In the genomic region with DNA sequence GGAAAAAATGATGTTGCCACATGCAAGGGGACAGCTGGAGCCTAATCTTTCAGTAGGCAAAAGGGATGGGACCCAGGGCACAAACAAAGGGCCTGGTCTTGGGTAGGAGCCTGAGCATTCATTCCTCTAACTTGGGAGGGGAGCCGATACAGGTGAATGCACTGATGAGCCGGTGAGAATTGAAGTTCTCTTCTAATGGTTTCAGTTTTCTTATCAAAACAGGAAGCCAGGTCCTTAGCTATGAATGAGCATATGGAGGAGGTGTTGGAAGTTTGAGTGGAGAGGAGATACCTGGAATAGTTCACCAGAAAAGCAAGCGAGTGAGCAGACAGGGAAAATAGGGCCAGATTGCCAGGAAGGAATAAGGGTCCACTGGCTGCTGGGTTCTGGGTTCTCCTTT, we compare ENCODE assay signal across 12 cellular contexts. TPM values are rescaled to one million over a fixed set of nuclear protein-coding genes. Genes with fewer than 3 reads are reported as not detected.
DNase-seq lines count a peak whose midpoint lies in the region; ATAC-seq and TF ChIP-seq lines count a peak whose summit lies in the region.
"Had no signal": no experiment of that assay in that cellular context is flagged by ENCODE, and none has a peak within 500 bp of the region (broad histone marks: within the 10 kb centered on the region; RNA-seq: fewer than 3 reads in every experiment).

No MANE protein-coding gene starts in this region.

- TF ChIP-seq CTCF in natural killer cell (IDR thresholded peaks at IDR 0.05) (no peak), OCI-LY7 (conservative IDR thresholded peaks at IDR 0.05; ENCODE audit: low read length) (no peak)

- peaks cover 6% of the 10 kb centered on the region for H3K4me1 ChIP-seq in OCI-LY7 (ENCODE audit: insufficient read depth, low read length, poor library complexity, severe bottlenecking)

- H3K4me3 Mint-ChIP-seq in natural killer cell treated with Interleukin-12 subunit alpha and Interleukin-12 subunit beta and Interleukin-15 and Interleukin-18, amount 100 ng/mL, for 72 hours, result no peak overlapping the region
- no peak overlapping the region for H3K4me3 Mint-ChIP-seq in natural killer cell
- H3K4me3 Mint-ChIP-seq: dendritic cell treated with granulocyte-macrophage colony-stimulating factor and Interleukin-4, amounts not matched to agents 40 ng/mL and 50 ng/mL, for 4 days had no signal

- POLR2A ChIA-PET in OCI-LY7 (lab: Charles Lee), result no interaction called here

- peak overlapping the region; percentile 37 for H3K4me2 ChIP-seq in OCI-LY7 (ENCODE audit: low read length)

- H3K36me3 Mint-ChIP-seq in natural killer cell treated with Interleukin-12 subunit alpha and Interleukin-12 subunit beta and Interleukin-15 and Interleukin-18, amount 100 ng/mL, for 72 hours, result peaks cover 19% of the 10 kb centered on the region
- no peaks in the 10 kb centered on the region for H3K36me3 Mint-ChIP-seq in natural killer cell

- H4K20me1 ChIP-seq in OCI-LY7 (ENCODE audit: insufficient read depth, low read length), result no peaks in the 10 kb centered on the region

- H3K9me3 ChIP-seq in OCI-LY7 (ENCODE audit: low read length), result no peaks in the 10 kb centered on the region

- 0 out of 2 replicates have a peak overlapping the region, but pooled peaks have one; percentile 27 for H2AFZ ChIP-seq in OCI-LY7 (ENCODE audit: low read length)

- peak overlapping the region; percentile 15 to 66 for H3K27ac Mint-ChIP-seq in natural killer cell treated with Interleukin-12 subunit alpha and Interleukin-12 subunit beta and Interleukin-15 and Interleukin-18, amount 100 ng/mL, for 72 hours
- H3K27ac Mint-ChIP-seq in natural killer cell, result no peak overlapping the region
- H3K27ac Mint-ChIP-seq: dendritic cell treated with granulocyte-macrophage colony-stimulating factor and Interleukin-4, amounts not matched to agents 40 ng/mL and 50 ng/mL, for 4 days had no signal

- CTCF ChIA-PET in OCI-LY7 (lab: Charles Lee; ENCODE audit: unreplicated experiment), result no interaction called here

- no peak overlapping the region for H3K4me3 ChIP-seq in OCI-LY7 (ENCODE audit: low read depth, low read length, poor library complexity, severe bottlenecking)

- no peaks in the 10 kb centered on the region for H3K9me2 ChIP-seq in OCI-LY7 (ENCODE audit: insufficient read depth, low read length)

- intact Hi-C loops in natural killer cell (cut with micrococcal nuclease), result no loop called here
- intact Hi-C loops in OCI-LY7 (cut with micrococcal nuclease; ENCODE audit: unreplicated experiment), result no loop called here

- no peaks in the 10 kb centered on the region for H3K36me3 ChIP-seq in OCI-LY7 (ENCODE audit: insufficient read depth, low read length)

- H3K9me3 Mint-ChIP-seq in natural killer cell treated with Interleukin-12 subunit alpha and Interleukin-12 subunit beta and Interleukin-15 and Interleukin-18, amount 100 ng/mL, for 72 hours, result no peaks in the 10 kb centered on the region
- no peaks in the 10 kb centered on the region for H3K9me3 Mint-ChIP-seq in natural killer cell
- H3K9me3 Mint-ChIP-seq: dendritic cell treated with granulocyte-macrophage colony-stimulating factor and Interleukin-4, amounts not matched to agents 40 ng/mL and 50 ng/mL, for 4 days had no signal

- ATAC-seq in natural killer cell treated with Interleukin-12 subunit alpha and Interleukin-12 subunit beta and Interleukin-15 and Interleukin-18, amount 100 ng/mL, for 72 hours, result no peak
- no peak for ATAC-seq in natural killer cell
- ATAC-seq in HG02642 (IDR thresholded peaks at IDR 0.05; ENCODE audit: poor library complexity, unreplicated experiment), result peak; percentile 51
- ATAC-seq: PC-3 had no signal

- no peak for DNase-seq in natural killer cell treated with Interleukin-12 subunit alpha and Interleukin-12 subunit beta and Interleukin-15 and Interleukin-18, amount 100 ng/mL, for 72 hours (ENCODE audit: low spot score)
- DNase-seq in natural killer cell, result no peak
- peak; percentile 15 for DNase-seq in OCI-LY7 (ENCODE audit: low spot score)
- no peak for DNase-seq in NCI-H187 treated with DMSO at 0.1 percent for 48 hours (lab: John Stamatoyannopoulos, UW)
- DNase-seq in HT-29 (ENCODE audit: low spot score), result no peak
- DNase-seq in NOMO-1 treated with DMSO at 0.1 percent for 48 hours (lab: John Stamatoyannopoulos, UW; ENCODE audit: unreplicated experiment), result no peak
- DNase-seq in medulla oblongata (ENCODE audit: extremely low spot score), result no peak
- DNase-seq: activated CD4-positive, alpha-beta T cell treated with anti-CD3 and anti-CD28 coated beads, Interleukin-2, amount 50 U/mL, for 48 hours; AML-193; PC-3 had no signal

- no peaks in the 10 kb centered on the region for H3K79me2 ChIP-seq in OCI-LY7 (ENCODE audit: insufficient read depth, low read depth, low read length)

- H3K4me1 Mint-ChIP-seq in natural killer cell treated with Interleukin-12 subunit alpha and Interleukin-12 subunit beta and Interleukin-15 and Interleukin-18, amount 100 ng/mL, for 72 hours (ENCODE audit: low read depth in 2 of 2), result peaks cover 21 to 43% of the 10 kb centered on the region in 2 donors
- H3K4me1 Mint-ChIP-seq in natural killer cell, result no peaks in the 10 kb centered on the region

- BruUV-seq in OCI-LY7 (replicated peaks; lab: Mats Ljungman, UMichigan), result no TSS peak

- H3K27me3 Mint-ChIP-seq in natural killer cell treated with Interleukin-12 subunit alpha and Interleukin-12 subunit beta and Interleukin-15 and Interleukin-18, amount 100 ng/mL, for 72 hours, result no peaks in the 10 kb centered on the region
- no peaks in the 10 kb centered on the region for H3K27me3 Mint-ChIP-seq in natural killer cell (ENCODE audit: low read depth in 2 of 2)
- H3K27me3 Mint-ChIP-seq: dendritic cell treated with granulocyte-macrophage colony-stimulating factor and Interleukin-4, amounts not matched to agents 40 ng/mL and 50 ng/mL, for 4 days had no signal

- no peak overlapping the region for H3K27ac ChIP-seq in OCI-LY7 (ENCODE audit: low read depth, low read length, poor library complexity, severe bottlenecking)

RNA-seq across cellular contexts. Expression of a gene that starts 10.1 kb away (rescaled TPM):
- 100 to 1,000 TPM in 1 of 2 donors, 10 to 100 TPM in 1; 89.4 to 102 TPM for total RNA-seq in natural killer cell treated with Interleukin-12 subunit alpha and Interleukin-12 subunit beta and Interleukin-15 and Interleukin-18, amount 100 ng/mL, for 72 hours
- total RNA-seq in natural killer cell, result 1 to 10 TPM; 1.8 to 2.3 (median 1.8) TPM
- total RNA-seq in OCI-LY7 (2014; rRNA removed; shearing (Covaris generic)), result not detected in 2 replicates
- total RNA-seq in OCI-LY7 (2022), result not detected in 2 replicates
- total RNA-seq in HT-29 (2014; rRNA removed; shearing (Covaris generic)), result 12.7 and 19.0 TPM in 2 replicates

Comparison
In these comparisons a context has a peak if more than half of its experiments do, and no peak if none do; other contexts are left out.
1. H3K27ac Mint-ChIP-seq: peak in natural killer cell treated with Interleukin-12 subunit alpha and Interleukin-12 subunit beta and Interleukin-15 and Interleukin-18, amount 100 ng/mL, for 72 hours (2 of 2); none in natural killer cell (0 of 2).